In genomic region chr4:75630932-75631320, GRCh38 we compare ENCODE assay signal across 8 cellular contexts. TPM values are rescaled to one million over a fixed set of nuclear protein-coding genes. Genes with fewer than 3 reads are reported as not detected.
DNase-seq lines count a peak whose midpoint lies in the region; ATAC-seq and TF ChIP-seq lines count a peak whose summit lies in the region.

No MANE protein-coding gene starts in this region.

- no peak for DNase-seq in activated CD8-positive, alpha-beta T cell treated with anti-CD3 and anti-CD28 coated beads, Interleukin-2, amount 10 ng/mL, durations not matched to agents 7 days and 5 days
- DNase-seq in heart left ventricle (no peak), putamen (ENCODE audit: low spot score) (peak; percentile 15), SHP77 treated with DMSO at 0.1 percent for 48 hours (lab: John Stamatoyannopoulos, UW) (no peak), GM19240 (ENCODE audit: insufficient read length, low spot score) (no peak), DMS 273 treated with DMSO at 0.1 percent for 48 hours (lab: John Stamatoyannopoulos, UW) (no peak), left colon (no peak)

- H3K4me3 ChIP-seq in GM08714 (ENCODE audit: low read length) (peak overlapping the region; percentile 70; the same call in 1 of the 2 replicates), heart left ventricle (peak overlapping the region; percentile 37 to 67 (median 58))

- H3K4me3 Mint-ChIP-seq in activated CD8-positive, alpha-beta T cell treated with anti-CD3 and anti-CD28 coated beads, Interleukin-2, amount 10 ng/mL, durations not matched to agents 7 days and 5 days, result peak overlapping the region; percentile 79

- POLR2A ChIA-PET in activated CD8-positive, alpha-beta T cell treated with anti-CD3 and anti-CD28 coated beads, Interleukin-2, amount 10 ng/mL, durations not matched to agents 7 days and 5 days (lab: Charles Lee), result no interaction called here

- H3K9me3 ChIP-seq in heart left ventricle, result no peaks in the 10 kb centered on the region

- peaks cover 25% of the 10 kb centered on the region for H3K4me1 Mint-ChIP-seq in activated CD8-positive, alpha-beta T cell treated with anti-CD3 and anti-CD28 coated beads, Interleukin-2, amount 10 ng/mL, durations not matched to agents 7 days and 5 days (ENCODE audit: low read depth)

- H3K4me1 ChIP-seq in heart left ventricle, result peaks cover 0 to 11% (median 1%) of the 10 kb centered on the region in 12 donors

- no peak for TF ChIP-seq POLR2A in heart left ventricle (IDR thresholded peaks at IDR 0.05)

- no peak for ATAC-seq in activated CD8-positive, alpha-beta T cell treated with anti-CD3 and anti-CD28 coated beads, Interleukin-2, amount 10 ng/mL, durations not matched to agents 7 days and 5 days
- ATAC-seq in heart left ventricle (peak in 2 of 4 donors; percentile 18 to 32), left colon (no peak)

- 48 to 62% (median 53%) methylated on average over 9 of the region's 9 CpGs for WGBS in heart left ventricle, 4 donors

- CTCF ChIA-PET in activated CD8-positive, alpha-beta T cell treated with anti-CD3 and anti-CD28 coated beads, Interleukin-2, amount 10 ng/mL, durations not matched to agents 7 days and 5 days (lab: Charles Lee), result interaction anchor here (0.8 to 1.5 kb wide), 2 partner anchors 93 kb away, joined by 6 to 7 read pairs; partner anchors contain the start of gene USO1

- intact Hi-C loops in heart left ventricle (cut with DNase I) (no loop called here), left colon (cut with DNase I, micrococcal nuclease) (no loop called here)

- TF ChIP-seq CTCF in heart left ventricle (IDR thresholded peaks at IDR 0.05), result no peak

- H3K36me3 Mint-ChIP-seq in activated CD8-positive, alpha-beta T cell treated with anti-CD3 and anti-CD28 coated beads, Interleukin-2, amount 10 ng/mL, durations not matched to agents 7 days and 5 days (ENCODE audit: low read depth), result no peaks in the 10 kb centered on the region

- peak overlapping the region; percentile 62 for H3K27ac Mint-ChIP-seq in activated CD8-positive, alpha-beta T cell treated with anti-CD3 and anti-CD28 coated beads, Interleukin-2, amount 10 ng/mL, durations not matched to agents 7 days and 5 days

- H3K27ac ChIP-seq in heart left ventricle, result peak overlapping the region in 1 of 12 donors; percentile 21

- no peaks in the 10 kb centered on the region for H3K9me3 Mint-ChIP-seq in activated CD8-positive, alpha-beta T cell treated with anti-CD3 and anti-CD28 coated beads, Interleukin-2, amount 10 ng/mL, durations not matched to agents 7 days and 5 days (ENCODE audit: insufficient read depth)

- H3K27me3 Mint-ChIP-seq in activated CD8-positive, alpha-beta T cell treated with anti-CD3 and anti-CD28 coated beads, Interleukin-2, amount 10 ng/mL, durations not matched to agents 7 days and 5 days (ENCODE audit: low read depth), result peaks cover under 1% of the 10 kb centered on the region

- peaks cover 0 to 3% (median 0%) of the 10 kb centered on the region in 9 donors for H3K27me3 ChIP-seq in heart left ventricle

- no peaks in the 10 kb centered on the region for H3K36me3 ChIP-seq in heart left ventricle

RNA-seq across cellular contexts. Expression of gene CDKL2, which starts 0.6 kb away (rescaled TPM):
- total RNA-seq in activated CD8-positive, alpha-beta T cell treated with anti-CD3 and anti-CD28 coated beads, Interleukin-2, amount 10 ng/mL, durations not matched to agents 7 days and 5 days, result under 1 TPM; 0.45 to 0.60 TPM
- total RNA-seq in heart left ventricle (1 to 10 TPM in 1 of 9 donors, under 1 TPM in 4, not detected in 4; 0.19 to 1.1 (median 0.83) TPM), left colon (1 to 10 TPM; 1.1 to 1.6 TPM)
- under 1 TPM in 1 of 2 donors, not detected in 1; 0.04 TPM for polyA plus RNA-seq in heart left ventricle

RNA-seq across cellular contexts. Expression of gene G3BP2, which starts 42.3 kb away (rescaled TPM):
- 100 to 1,000 TPM; 173 to 178 TPM for total RNA-seq in activated CD8-positive, alpha-beta T cell treated with anti-CD3 and anti-CD28 coated beads, Interleukin-2, amount 10 ng/mL, durations not matched to agents 7 days and 5 days
- total RNA-seq in heart left ventricle (100 to 1,000 TPM in 2 of 9 donors, 10 to 100 TPM in 7; 70.8 to 126 (median 87.6) TPM), left colon (100 to 1,000 TPM; 158 to 159 TPM)
- polyA plus RNA-seq in heart left ventricle, result 10 to 100 TPM; 13.0 to 57.4 TPM
